Comparison of ENCODE assay signal across 12 cellular contexts in genomic region chr17:82350182-82351030, GRCh38. TPM values are rescaled to one million over a fixed set of nuclear protein-coding genes. Genes with fewer than 3 reads are reported as not detected.
DNase-seq lines count a peak whose midpoint lies in the region; ATAC-seq and TF ChIP-seq lines count a peak whose summit lies in the region.
"Had no signal": no experiment of that assay in that cellular context is flagged by ENCODE, and none has a peak within 500 bp of the region (broad histone marks: within the 10 kb centered on the region; RNA-seq: fewer than 3 reads in every experiment).

No MANE protein-coding gene starts in this region.

- no peak overlapping the region for H3K4me3 Mint-ChIP-seq in HFFc6
- no peak overlapping the region for H3K4me3 Mint-ChIP-seq in natural killer cell treated with Interleukin-12 subunit alpha and Interleukin-12 subunit beta and Interleukin-15 and Interleukin-18, amount 100 ng/mL, for 72 hours

- peak; percentile 54; the same call in 1 of the 2 replicates for TF ChIP-seq CTCF in HFFc6 (IDR thresholded peaks at IDR 0.05)

- H3K27me3 Mint-ChIP-seq in HFFc6 (ENCODE audit: insufficient read depth): peaks cover 21% of the 10 kb centered on the region
- peaks cover 0 to 4% of the 10 kb centered on the region in 2 donors for H3K27me3 Mint-ChIP-seq in natural killer cell treated with Interleukin-12 subunit alpha and Interleukin-12 subunit beta and Interleukin-15 and Interleukin-18, amount 100 ng/mL, for 72 hours

- no peak overlapping the region for H3K27ac Mint-ChIP-seq in HFFc6
- peak overlapping the region in 1 of 2 donors; percentile 33 for H3K27ac Mint-ChIP-seq in natural killer cell treated with Interleukin-12 subunit alpha and Interleukin-12 subunit beta and Interleukin-15 and Interleukin-18, amount 100 ng/mL, for 72 hours

- peaks cover 15% of the 10 kb centered on the region for H3K4me1 Mint-ChIP-seq in HFFc6 (ENCODE audit: low read depth)
- H3K4me1 Mint-ChIP-seq in natural killer cell treated with Interleukin-12 subunit alpha and Interleukin-12 subunit beta and Interleukin-15 and Interleukin-18, amount 100 ng/mL, for 72 hours (ENCODE audit: low read depth in 2 of 2): peaks cover 0 to 20% of the 10 kb centered on the region in 2 donors

- no peaks in the 10 kb centered on the region for H3K9me3 Mint-ChIP-seq in HFFc6
- no peaks in the 10 kb centered on the region for H3K9me3 Mint-ChIP-seq in natural killer cell treated with Interleukin-12 subunit alpha and Interleukin-12 subunit beta and Interleukin-15 and Interleukin-18, amount 100 ng/mL, for 72 hours

- ATAC-seq in natural killer cell treated with Interleukin-12 subunit alpha and Interleukin-12 subunit beta and Interleukin-15 and Interleukin-18, amount 100 ng/mL, for 72 hours: peak; percentile 71 to 79
- ATAC-seq in HG02970 (IDR thresholded peaks at IDR 0.05; ENCODE audit: low FRiP score, unreplicated experiment): no peak

- DNase-seq in COLO668 (lab: John Stamatoyannopoulos, UW; ENCODE audit: unreplicated experiment): peak; percentile 36
- peak; percentile 23 for DNase-seq in HFFc6
- peak; percentile 70 for DNase-seq in UCSD-AML1 (lab: John Stamatoyannopoulos, UW; ENCODE audit: unreplicated experiment)
- DNase-seq in natural killer cell treated with Interleukin-12 subunit alpha and Interleukin-12 subunit beta and Interleukin-15 and Interleukin-18, amount 100 ng/mL, for 72 hours (ENCODE audit: low spot score): no peak
- DNase-seq in effector CD4-positive, alpha-beta T cell: no peak
- no peak for DNase-seq in HK-2 (ENCODE audit: unreplicated experiment)
- no peak for DNase-seq in HT-29 (ENCODE audit: low spot score)
- DNase-seq: dermis blood vessel endothelial cell, NCI-H1694 had no signal

- H3K36me3 Mint-ChIP-seq in HFFc6 (ENCODE audit: low read depth): no peaks in the 10 kb centered on the region
- no peaks in the 10 kb centered on the region for H3K36me3 Mint-ChIP-seq in natural killer cell treated with Interleukin-12 subunit alpha and Interleukin-12 subunit beta and Interleukin-15 and Interleukin-18, amount 100 ng/mL, for 72 hours

RNA-seq across cellular contexts. Expression of gene TEX19, which starts 8.6 kb away (rescaled TPM):
- under 1 TPM in 2 of 6 experiments, not detected in 4; 0.10 to 0.14 TPM for total RNA-seq in HFFc6 (2021; fragmentation: NEBNext Ultra II Directional; extraction: Animal tissue kit (Norgen Biotek cat#: 25700))
- total RNA-seq in natural killer cell treated with Interleukin-12 subunit alpha and Interleukin-12 subunit beta and Interleukin-15 and Interleukin-18, amount 100 ng/mL, for 72 hours: not detected
- total RNA-seq in HT-29 (2014; rRNA removed; shearing (Covaris generic)): 0.10 and 1.1 TPM in 2 replicates
- total RNA-seq: dermis blood vessel endothelial cell, kidney epithelial cell had no signal

RNA-seq across cellular contexts. Expression of gene SECTM1, which starts 16.8 kb away (rescaled TPM):
- total RNA-seq in HFFc6 (2021; fragmentation: NEBNext Ultra II Directional; extraction: Animal tissue kit (Norgen Biotek cat#: 25700)): 1 to 10 TPM; 1.7 to 3.9 (median 2.8) TPM
- under 1 TPM in 1 of 2 donors, not detected in 1; 0.56 TPM for total RNA-seq in natural killer cell treated with Interleukin-12 subunit alpha and Interleukin-12 subunit beta and Interleukin-15 and Interleukin-18, amount 100 ng/mL, for 72 hours
- 2.9 and 3.2 TPM in 2 replicates for total RNA-seq in HT-29 (2014; rRNA removed; shearing (Covaris generic))
- total RNA-seq: kidney epithelial cell had no signal

RNA-seq across cellular contexts. Expression of gene UTS2R, which starts 21.2 kb away (rescaled TPM):
- total RNA-seq in HFFc6 (2021; fragmentation: NEBNext Ultra II Directional; extraction: Animal tissue kit (Norgen Biotek cat#: 25700)): not detected
- total RNA-seq in natural killer cell treated with Interleukin-12 subunit alpha and Interleukin-12 subunit beta and Interleukin-15 and Interleukin-18, amount 100 ng/mL, for 72 hours: not detected
- not detected in 2 replicates for total RNA-seq in HT-29 (2014; rRNA removed; shearing (Covaris generic))
- total RNA-seq: dermis blood vessel endothelial cell, kidney epithelial cell had no signal

RNA-seq across cellular contexts. Expression of gene CD7, which starts 33.0 kb away (rescaled TPM):
- under 1 TPM in 1 of 6 experiments, not detected in 5; 0.20 TPM for total RNA-seq in HFFc6 (2021; fragmentation: NEBNext Ultra II Directional; extraction: Animal tissue kit (Norgen Biotek cat#: 25700))
- total RNA-seq in natural killer cell treated with Interleukin-12 subunit alpha and Interleukin-12 subunit beta and Interleukin-15 and Interleukin-18, amount 100 ng/mL, for 72 hours: 10 to 100 TPM; 61.8 to 73.6 TPM
- total RNA-seq in HT-29 (2014; rRNA removed; shearing (Covaris generic)): not detected in 2 replicates
- total RNA-seq: dermis blood vessel endothelial cell, kidney epithelial cell, renal cortical epithelial cell had no signal

Comparison
In these comparisons a context has a peak if more than half of its experiments do, and no peak if none do; other contexts are left out.
1. DNase-seq: peak in COLO668 (single experiment), HFFc6 (single experiment) and UCSD-AML1 (single experiment); none in natural killer cell treated with Interleukin-12 subunit alpha and Interleukin-12 subunit beta and Interleukin-15 and Interleukin-18, amount 100 ng/mL, for 72 hours (single experiment), effector CD4-positive, alpha-beta T cell (single experiment), HK-2 (single experiment) and HT-29 (single experiment).